ENCODE assay signal across 11 cellular contexts in the genomic region with DNA sequence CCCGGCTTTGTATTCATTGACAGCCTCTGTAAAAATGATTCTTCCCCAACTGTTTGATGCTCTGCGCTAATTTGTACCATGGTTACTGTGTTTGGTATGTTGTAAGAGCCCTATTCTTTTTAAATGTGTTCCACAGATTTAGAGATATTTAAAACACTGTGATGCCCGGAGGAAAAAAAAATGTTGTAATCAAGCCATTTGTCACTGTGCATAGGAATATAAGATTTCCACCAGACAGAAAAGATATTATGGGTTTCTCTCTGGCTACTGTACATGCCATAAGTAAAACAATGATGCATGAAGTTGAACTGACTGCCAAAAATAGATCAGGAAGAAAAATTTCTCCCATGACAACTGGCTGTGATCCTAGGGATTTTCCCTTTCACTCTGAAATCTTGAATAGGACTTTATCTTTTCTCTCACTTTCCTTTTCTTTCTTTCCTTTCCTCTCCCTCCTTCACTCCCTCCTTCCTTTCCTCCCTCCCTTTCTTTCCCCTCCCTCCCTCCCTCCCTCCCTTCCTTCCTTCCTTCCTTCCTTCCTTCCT.
A peak's percentile ranks its signal among the peaks of the same experiment; 100 is the strongest.
DNase-seq lines count a peak whose midpoint lies in the region; ATAC-seq and TF ChIP-seq lines count a peak whose summit lies in the region.
"Had no signal": no experiment of that assay in that cellular context is flagged by ENCODE, and none has a peak within 500 bp of the region (broad histone marks: within the 10 kb centered on the region; RNA-seq: fewer than 3 reads in every experiment).

No MANE protein-coding gene starts in this region.

- DNase-seq in GM04504 (ENCODE audit: low read depth) (peak; percentile 71), amniotic epithelial cell (ENCODE audit: low read depth) (peak; percentile 66), renal cortical epithelial cell (ENCODE audit: low read depth) (peak; percentile 68), SK-N-DZ (ENCODE audit: low spot score) (no peak), pons (ENCODE audit: low spot score) (no peak), KG1 (lab: John Stamatoyannopoulos, UW) (no peak)
- DNase-seq: DND-41; retina; stimulated activated naive CD8-positive, alpha-beta T cell treated with anti-CD3 and anti-CD28 coated beads, Interleukin-15, Interleukin-2, amounts not matched to agents 100 U/mL and 50 U/mL, for 24 hours had no signal

- H3K4me3 ChIP-seq in gastroesophageal sphincter = peak overlapping the region in 1 of 2 donors; percentile 12

- ATAC-seq in gastroesophageal sphincter (peak; percentile 37), GM21381 (IDR thresholded peaks at IDR 0.05; ENCODE audit: unreplicated experiment) (no peak)

- peak overlapping the region; percentile 76 to 86 (median 82) for H3K27ac ChIP-seq in gastroesophageal sphincter

- TF ChIP-seq POLR2A in gastroesophageal sphincter (IDR thresholded peaks at IDR 0.05) = no peak

- WGBS in gastroesophageal sphincter (ENCODE audit: low coverage in 1 of 2), 2 donors = 9 to 18% methylated on average over 3 of the region's 3 CpGs

- H3K4me1 ChIP-seq in gastroesophageal sphincter = peaks cover 7 to 32% (median 10%) of the 10 kb centered on the region in 3 donors

- no peak for TF ChIP-seq EP300 in gastroesophageal sphincter (IDR thresholded peaks at IDR 0.05)

- H3K27me3 ChIP-seq in gastroesophageal sphincter = no peaks in the 10 kb centered on the region

- no peaks in the 10 kb centered on the region for H3K36me3 ChIP-seq in gastroesophageal sphincter

- no peak for TF ChIP-seq CTCF in gastroesophageal sphincter (IDR thresholded peaks at IDR 0.05)

- H3K9me3 ChIP-seq in gastroesophageal sphincter = no peaks in the 10 kb centered on the region

Comparison
In these comparisons a context has a peak if more than half of its experiments do, and no peak if none do; other contexts are left out.
1. DNase-seq: peak in GM04504 (single experiment), amniotic epithelial cell (single experiment) and renal cortical epithelial cell (single experiment); none in SK-N-DZ (single experiment), pons (single experiment) and KG1 (single experiment).